Comparison of ENCODE assay signal across 1 cellular context in genomic region chr6:143451531-143451930, GRCh38.
A peak's percentile ranks its signal among the peaks of the same experiment; 100 is the strongest.
TF ChIP-seq lines count a peak whose summit lies in the region.

No MANE protein-coding gene starts in this region.

TF ChIP-seq in HepG2, 621 proteins besides CTCF, POLR2A, EP300 and RAD21 (continued from another document):
- TF ChIP-seq, protein P1, sequence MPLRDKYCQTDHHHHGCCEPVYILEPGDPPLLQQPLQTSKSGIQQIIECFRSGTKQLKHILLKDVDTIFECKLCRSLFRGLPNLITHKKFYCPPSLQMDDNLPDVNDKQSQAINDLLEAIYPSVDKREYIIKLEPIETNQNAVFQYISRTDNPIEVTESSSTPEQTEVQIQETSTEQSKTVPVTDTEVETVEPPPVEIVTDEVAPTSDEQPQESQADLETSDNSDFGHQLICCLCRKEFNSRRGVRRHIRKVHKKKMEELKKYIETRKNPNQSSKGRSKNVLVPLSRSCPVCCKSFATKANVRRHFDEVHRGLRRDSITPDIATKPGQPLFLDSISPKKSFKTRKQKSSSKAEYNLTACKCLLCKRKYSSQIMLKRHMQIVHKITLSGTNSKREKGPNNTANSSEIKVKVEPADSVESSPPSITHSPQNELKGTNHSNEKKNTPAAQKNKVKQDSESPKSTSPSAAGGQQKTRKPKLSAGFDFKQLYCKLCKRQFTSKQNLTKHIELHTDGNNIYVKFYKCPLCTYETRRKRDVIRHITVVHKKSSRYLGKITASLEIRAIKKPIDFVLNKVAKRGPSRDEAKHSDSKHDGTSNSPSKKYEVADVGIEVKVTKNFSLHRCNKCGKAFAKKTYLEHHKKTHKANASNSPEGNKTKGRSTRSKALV (CRISPR knock-in tag; IDR thresholded peaks at IDR 0.05), result no peak
- TF ChIP-seq ZNF607 (CRISPR knock-in tag; IDR thresholded peaks at IDR 0.05; ENCODE audit: borderline replicate concordance) (no peak), LCORL (IDR thresholded peaks at IDR 0.05) (no peak), LCORL (CRISPR knock-in tag; IDR thresholded peaks at IDR 0.05) (no peak), ZNF234 (CRISPR knock-in tag; conservative IDR thresholded peaks at IDR 0.05) (no peak), CEBPG (CRISPR knock-in tag; IDR thresholded peaks at IDR 0.05) (peak; percentile 67), SP5 (CRISPR knock-in tag; IDR thresholded peaks at IDR 0.05; ENCODE audit: borderline replicate concordance, low read depth) (no peak)
- TF ChIP-seq, protein P2, sequence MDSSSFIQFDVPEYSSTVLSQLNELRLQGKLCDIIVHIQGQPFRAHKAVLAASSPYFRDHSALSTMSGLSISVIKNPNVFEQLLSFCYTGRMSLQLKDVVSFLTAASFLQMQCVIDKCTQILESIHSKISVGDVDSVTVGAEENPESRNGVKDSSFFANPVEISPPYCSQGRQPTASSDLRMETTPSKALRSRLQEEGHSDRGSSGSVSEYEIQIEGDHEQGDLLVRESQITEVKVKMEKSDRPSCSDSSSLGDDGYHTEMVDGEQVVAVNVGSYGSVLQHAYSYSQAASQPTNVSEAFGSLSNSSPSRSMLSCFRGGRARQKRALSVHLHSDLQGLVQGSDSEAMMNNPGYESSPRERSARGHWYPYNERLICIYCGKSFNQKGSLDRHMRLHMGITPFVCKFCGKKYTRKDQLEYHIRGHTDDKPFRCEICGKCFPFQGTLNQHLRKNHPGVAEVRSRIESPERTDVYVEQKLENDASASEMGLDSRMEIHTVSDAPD (CRISPR knock-in tag; IDR thresholded peaks at IDR 0.05), result no peak
